ENCODE assay signal across 12 cellular contexts in genomic region chr1:103948526-103948925, GRCh38.
DNase-seq lines count a peak whose midpoint lies in the region; ATAC-seq and TF ChIP-seq lines count a peak whose summit lies in the region.
"Had no signal": no experiment of that assay in that cellular context is flagged by ENCODE, and none has a peak within 500 bp of the region (broad histone marks: within the 10 kb centered on the region; RNA-seq: fewer than 3 reads in every experiment).

No MANE protein-coding gene starts in this region.

- peak; percentile 56 for DNase-seq in DMS53 (lab: John Stamatoyannopoulos, UW)
- DNase-seq in SK-MEL-5 (ENCODE audit: low read depth, low spot score) = peak; percentile 35
- DNase-seq in inferior parietal cortex (ENCODE audit: extremely low spot score) = peak; percentile 35
- DNase-seq in gastrocnemius medialis = no peak
- DNase-seq in activated effector memory CD4-positive, alpha-beta T cell treated with Interleukin-2 at 50 U/mL for 16 hours = no peak
- no peak for DNase-seq in caudate nucleus (lab: John Stamatoyannopoulos, UW)
- DNase-seq in activated CD8-positive, alpha-beta memory T cell treated with anti-CD3 and anti-CD28 coated beads, Interleukin-2, amount 10 ng/mL, durations not matched to agents 7 days and 5 days = no peak
- DNase-seq: activated CD4-positive, CD25-positive, alpha-beta regulatory T cell; activated naive CD4-positive, alpha-beta T cell treated with Interleukin-2 at 50 U/mL for 16 hours; effector memory CD8-positive, alpha-beta T cell; stimulated activated CD4-positive, alpha-beta T cell treated with anti-CD3 and anti-CD28 coated beads, Interleukin-2, amount 100 ng/mL, for 48 hours had no signal

- H3K4me1 ChIP-seq in gastrocnemius medialis = no peaks in the 10 kb centered on the region

- H3K4me3 ChIP-seq in gastrocnemius medialis = no peak overlapping the region

- H3K9me3 Mint-ChIP-seq in activated CD8-positive, alpha-beta memory T cell treated with anti-CD3 and anti-CD28 coated beads, Interleukin-2, amount 10 ng/mL, durations not matched to agents 7 days and 5 days (ENCODE audit: low read depth) = no peaks in the 10 kb centered on the region

- intact Hi-C loops in gastrocnemius medialis (cut with DNase I; ENCODE audit: low total_unique reads) = no loop called here

- H3K4me1 Mint-ChIP-seq in activated CD8-positive, alpha-beta memory T cell treated with anti-CD3 and anti-CD28 coated beads, Interleukin-2, amount 10 ng/mL, durations not matched to agents 7 days and 5 days = no peaks in the 10 kb centered on the region

- H3K27ac ChIP-seq in gastrocnemius medialis (no peak overlapping the region), caudate nucleus (ENCODE audit: low read depth, low read length) (no peak overlapping the region)

- no peak overlapping the region for H3K27ac Mint-ChIP-seq in activated CD8-positive, alpha-beta memory T cell treated with anti-CD3 and anti-CD28 coated beads, Interleukin-2, amount 10 ng/mL, durations not matched to agents 7 days and 5 days
- H3K27ac Mint-ChIP-seq: effector memory CD8-positive, alpha-beta T cell had no signal

- no peaks in the 10 kb centered on the region for H3K36me3 ChIP-seq in gastrocnemius medialis

- CTCF ChIA-PET in activated CD8-positive, alpha-beta memory T cell treated with anti-CD3 and anti-CD28 coated beads, Interleukin-2, amount 10 ng/mL, durations not matched to agents 7 days and 5 days (lab: Charles Lee) = no interaction called here

- H3K27me3 Mint-ChIP-seq in activated CD8-positive, alpha-beta memory T cell treated with anti-CD3 and anti-CD28 coated beads, Interleukin-2, amount 10 ng/mL, durations not matched to agents 7 days and 5 days = no peaks in the 10 kb centered on the region
- H3K27me3 Mint-ChIP-seq: effector memory CD8-positive, alpha-beta T cell had no signal

- H3K36me3 Mint-ChIP-seq in activated CD8-positive, alpha-beta memory T cell treated with anti-CD3 and anti-CD28 coated beads, Interleukin-2, amount 10 ng/mL, durations not matched to agents 7 days and 5 days = no peaks in the 10 kb centered on the region

- peak; percentile 58 for TF ChIP-seq RAD21 in Ishikawa (IDR thresholded peaks at IDR 0.05; ENCODE audit: low read depth)

- TF ChIP-seq POLR2A in gastrocnemius medialis (IDR thresholded peaks at IDR 0.05) = no peak

- no peaks in the 10 kb centered on the region for H3K27me3 ChIP-seq in gastrocnemius medialis

- no peak for TF ChIP-seq EP300 in Ishikawa (IDR thresholded peaks at IDR 0.05; ENCODE audit: borderline replicate concordance)

- no peak for ATAC-seq in gastrocnemius medialis
- no peak for ATAC-seq in activated CD8-positive, alpha-beta memory T cell treated with anti-CD3 and anti-CD28 coated beads, Interleukin-2, amount 10 ng/mL, durations not matched to agents 7 days and 5 days
- ATAC-seq: effector memory CD8-positive, alpha-beta T cell had no signal

- in situ Hi-C loops in SK-MEL-5 (cut with HindIII; ENCODE audit: low pct_unique_long_range_greater_than_20kb, low sequenced_read_pairs) (no loop called here), gastrocnemius medialis (cut with MboI; ENCODE audit: low sequenced_read_pairs in 4 of 4) (no loop called here)

- TF ChIP-seq CTCF in gastrocnemius medialis (IDR thresholded peaks at IDR 0.05 in 4 of 5, conservative IDR thresholded peaks at IDR 0.05 in 1 of 5) = no peak

- no peak overlapping the region for H3K4me3 Mint-ChIP-seq in activated CD8-positive, alpha-beta memory T cell treated with anti-CD3 and anti-CD28 coated beads, Interleukin-2, amount 10 ng/mL, durations not matched to agents 7 days and 5 days
- H3K4me3 Mint-ChIP-seq: effector memory CD8-positive, alpha-beta T cell had no signal

- H3K9me3 ChIP-seq in gastrocnemius medialis = no peaks in the 10 kb centered on the region

TF ChIP-seq in Ishikawa, 13 proteins besides CTCF, POLR2A, EP300 and RAD21:
- TF ChIP-seq, protein P1, sequence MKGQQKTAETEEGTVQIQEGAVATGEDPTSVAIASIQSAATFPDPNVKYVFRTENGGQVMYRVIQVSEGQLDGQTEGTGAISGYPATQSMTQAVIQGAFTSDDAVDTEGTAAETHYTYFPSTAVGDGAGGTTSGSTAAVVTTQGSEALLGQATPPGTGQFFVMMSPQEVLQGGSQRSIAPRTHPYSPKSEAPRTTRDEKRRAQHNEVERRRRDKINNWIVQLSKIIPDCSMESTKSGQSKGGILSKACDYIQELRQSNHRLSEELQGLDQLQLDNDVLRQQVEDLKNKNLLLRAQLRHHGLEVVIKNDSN (IDR thresholded peaks at IDR 0.05) = no peak
- TF ChIP-seq TAF1 (IDR thresholded peaks at IDR 0.05; ENCODE audit: low read depth) (no peak), TCF12 (IDR thresholded peaks at IDR 0.05; ENCODE audit: low read depth) (no peak), REST (IDR thresholded peaks at IDR 0.05; ENCODE audit: low read depth) (no peak), EGR1 (IDR thresholded peaks at IDR 0.05) (no peak), YY1 (IDR thresholded peaks at IDR 0.05; ENCODE audit: low read depth) (no peak), FOXM1 (IDR thresholded peaks at IDR 0.05; ENCODE audit: borderline replicate concordance, low read depth) (no peak), MAX (IDR thresholded peaks at IDR 0.05) (no peak), CREB1 (IDR thresholded peaks at IDR 0.05; ENCODE audit: low read depth) (no peak), TEAD4 (IDR thresholded peaks at IDR 0.05) (no peak)

Comparison
In these comparisons a context has a peak if more than half of its experiments do, and no peak if none do; other contexts are left out.
1. DNase-seq: peak in DMS53 (single experiment), SK-MEL-5 (single experiment) and inferior parietal cortex (single experiment); none in gastrocnemius medialis (0 of 2), activated effector memory CD4-positive, alpha-beta T cell treated with Interleukin-2 at 50 U/mL for 16 hours (single experiment), caudate nucleus (0 of 61) and activated CD8-positive, alpha-beta memory T cell treated with anti-CD3 and anti-CD28 coated beads, Interleukin-2, amount 10 ng/mL, durations not matched to agents 7 days and 5 days (single experiment).